Comparison of ENCODE assay signal across 9 cellular contexts in genomic region chr7:29113384-29114102, GRCh38. TPM values are rescaled to one million over a fixed set of nuclear protein-coding genes. Genes with fewer than 3 reads are reported as not detected.
DNase-seq lines count a peak whose midpoint lies in the region; ATAC-seq lines count a peak whose summit lies in the region.
"Had no signal": no experiment of that assay in that cellular context is flagged by ENCODE, and none has a peak within 500 bp of the region (broad histone marks: within the 10 kb centered on the region; RNA-seq: fewer than 3 reads in every experiment).

No MANE protein-coding gene starts in this region.

- no peak overlapping the region for H3K27ac Mint-ChIP-seq in activated T-helper 17 cell treated with anti-CD3 and anti-CD28 coated beads, Interleukin-2, amount 50 U/mL, for 72 hours

- no peaks in the 10 kb centered on the region for H3K9me3 Mint-ChIP-seq in activated T-helper 17 cell treated with anti-CD3 and anti-CD28 coated beads, Interleukin-2, amount 50 U/mL, for 72 hours

- H3K4me1 Mint-ChIP-seq in activated T-helper 17 cell treated with anti-CD3 and anti-CD28 coated beads, Interleukin-2, amount 50 U/mL, for 72 hours: peaks cover 6% of the 10 kb centered on the region

- peak overlapping the region; percentile 75 for H3K27ac ChIP-seq in KOPT-K1 (ENCODE audit: low read depth, low read length, poor library complexity, severe bottlenecking)
- H3K27ac ChIP-seq: neutrophil had no signal

- no peaks in the 10 kb centered on the region for H3K36me3 Mint-ChIP-seq in activated T-helper 17 cell treated with anti-CD3 and anti-CD28 coated beads, Interleukin-2, amount 50 U/mL, for 72 hours (ENCODE audit: low read depth)

- ATAC-seq in activated T-helper 17 cell treated with anti-CD3 and anti-CD28 coated beads, Interleukin-2, amount 50 U/mL, for 72 hours (replicated peaks): peak; percentile 69
- ATAC-seq in HG03520 (IDR thresholded peaks at IDR 0.05; ENCODE audit: unreplicated experiment): no peak
- ATAC-seq in GM18498 (IDR thresholded peaks at IDR 0.05; ENCODE audit: unreplicated experiment): no peak

- H3K4me3 Mint-ChIP-seq in activated T-helper 17 cell treated with anti-CD3 and anti-CD28 coated beads, Interleukin-2, amount 50 U/mL, for 72 hours: no peak overlapping the region

- peaks cover 28% of the 10 kb centered on the region for H3K27me3 Mint-ChIP-seq in activated T-helper 17 cell treated with anti-CD3 and anti-CD28 coated beads, Interleukin-2, amount 50 U/mL, for 72 hours

- DNase-seq in EH (ENCODE audit: low read depth) (peak; percentile 18), left kidney (ENCODE audit: low read depth, low spot score) (peak; percentile 48), midbrain (lab: John Stamatoyannopoulos, UW) (no peak), NCI-H1436 (lab: John Stamatoyannopoulos, UW) (no peak)

- H3K36me3 ChIP-seq in KOPT-K1 (ENCODE audit: insufficient read depth, low read length): peaks cover 47% of the 10 kb centered on the region
- H3K36me3 ChIP-seq: neutrophil had no signal

- no peaks in the 10 kb centered on the region for H3K9me3 ChIP-seq in KOPT-K1 (ENCODE audit: insufficient read depth, low read length, poor library complexity, severe bottlenecking)
- H3K9me3 ChIP-seq: neutrophil had no signal

RNA-seq across cellular contexts. Expression of gene CPVL, which starts 32.8 kb away (rescaled TPM):
- total RNA-seq in activated T-helper 17 cell treated with anti-CD3 and anti-CD28 coated beads, Interleukin-2, amount 50 U/mL, for 72 hours: under 1 TPM in 1 of 2 donors, not detected in 1; 0.63 TPM

Comparison
In these comparisons a context has a peak if more than half of its experiments do, and no peak if none do; other contexts are left out.
1. DNase-seq: peak in EH (single experiment) and left kidney (single experiment); none in midbrain (single experiment) and NCI-H1436 (single experiment).